Comparison of ENCODE assay signal across 30 cellular contexts in the genomic region with DNA sequence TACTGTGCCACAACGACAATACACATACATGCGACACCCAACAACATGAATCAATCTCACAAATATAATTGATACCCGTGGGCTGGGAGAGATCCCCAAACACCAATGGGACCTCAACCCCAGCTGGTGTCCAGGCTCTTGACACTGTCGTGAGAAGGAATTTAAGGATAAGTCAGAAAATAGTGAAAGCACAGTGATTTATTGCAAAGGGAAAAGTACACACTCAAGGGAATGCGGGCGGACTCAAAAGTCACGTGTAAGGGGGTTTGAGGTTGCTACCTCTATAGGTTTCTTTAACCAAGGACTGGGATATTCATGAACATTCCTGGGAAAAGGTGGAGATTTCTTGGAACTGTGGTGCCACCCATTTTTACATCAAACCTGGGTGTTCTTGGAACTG.
"Had no signal": no experiment of that assay in that cellular context is flagged by ENCODE, and none has a peak within 500 bp of the region (broad histone marks: within the 10 kb centered on the region; RNA-seq: fewer than 3 reads in every experiment).

No MANE protein-coding gene starts in this region.

- H3K4me1 ChIP-seq: adrenal gland, right atrium auricular region had no signal

- H3K27ac Mint-ChIP-seq: activated naive CD4-positive, alpha-beta T cell treated with anti-CD3 and anti-CD28 coated beads, Interleukin-2, amount 50 U/mL, for 72 hours; activated T-cell treated with anti-CD3 and anti-CD28 coated beads, Interleukin-2, amount 50 U/mL, for 72 hours; effector memory CD8-positive, alpha-beta T cell; naive thymus-derived CD4-positive, alpha-beta T cell; stimulated activated effector memory CD8-positive, alpha-beta T cell treated with anti-CD3 and anti-CD28 coated beads, Interleukin-12 subunit alpha, Interleukin-12 subunit beta, amount 100 ng/mL, for 72 hours; T-helper 1 cell treated with Interleukin-12 subunit alpha and Interleukin-12 subunit beta and Interleukin-4 antibody, amounts not matched to agents 30 μg/mL and 1 μg/mL, for 36 hours had no signal

- FAIRE-seq: TTC549 had no signal

- H3K36me3 Mint-ChIP-seq: activated naive CD4-positive, alpha-beta T cell treated with anti-CD3 and anti-CD28 coated beads, Interleukin-2, amount 50 U/mL, for 72 hours; naive thymus-derived CD4-positive, alpha-beta T cell; stimulated activated effector memory CD8-positive, alpha-beta T cell treated with anti-CD3 and anti-CD28 coated beads, Interleukin-12 subunit alpha, Interleukin-12 subunit beta, amount 100 ng/mL, for 72 hours had no signal

- H3K4me2 ChIP-seq: hepatocyte had no signal

- H3K27me3 ChIP-seq: adrenal gland, brain microvascular endothelial cell, gastroesophageal sphincter, hepatocyte, ovary, right atrium auricular region, spleen, upper lobe of right lung had no signal

- H3K27me3 Mint-ChIP-seq: stimulated activated naive CD8-positive, alpha-beta T cell treated with anti-CD3 and anti-CD28 coated beads, Interleukin-15, Interleukin-2, amounts not matched to agents 100 ng/mL and 50 ng/mL, for 24 hours had no signal

- H3K4me3 ChIP-seq: adrenal gland, coronary artery, gastroesophageal sphincter, hepatocyte, ovary, right atrium auricular region, spleen, upper lobe of right lung had no signal

- H2AFZ ChIP-seq: hepatocyte had no signal

- H3K27ac ChIP-seq: adrenal gland, brain microvascular endothelial cell, coronary artery, gastroesophageal sphincter, hepatocyte, ovary, right atrium auricular region, VCaP had no signal

- H3K79me2 ChIP-seq: hepatocyte had no signal

- ATAC-seq: gastroesophageal sphincter, left colon had no signal

- DNase-seq: activated CD4-positive, alpha-beta T cell treated with anti-CD3 and anti-CD28 coated beads for 4 hours; activated CD4-positive, alpha-beta T cell treated with anti-CD3 and anti-CD28 coated beads, Interleukin-2, amount 50 U/mL, for 4 hours; activated naive CD4-positive, alpha-beta T cell; activated T-cell treated with anti-CD3 and anti-CD28 coated beads for 4 hours; adrenal gland; effector memory CD8-positive, alpha-beta T cell; erythroblast; islet precursor cell; left colon; mammary epithelial cell; midbrain; naive thymus-derived CD4-positive, alpha-beta T cell; ovary; spleen; stimulated activated CD4-positive, alpha-beta T cell treated with anti-CD3 and anti-CD28 coated beads, Interleukin-4, amount 100 ng/mL, for 1 hour; SW 1271; T-helper 9 cell; upper lobe of right lung had no signal

- H3K36me3 ChIP-seq: adrenal gland, brain microvascular endothelial cell, gastroesophageal sphincter, ovary, right atrium auricular region, spleen, upper lobe of right lung had no signal

- H3K4me3 Mint-ChIP-seq: effector memory CD8-positive, alpha-beta T cell; stimulated activated effector memory CD8-positive, alpha-beta T cell treated with anti-CD3 and anti-CD28 coated beads, Interleukin-12 subunit alpha, Interleukin-12 subunit beta, amount 100 ng/mL, for 72 hours; stimulated activated naive CD8-positive, alpha-beta T cell treated with anti-CD3 and anti-CD28 coated beads, Interleukin-15, Interleukin-2, amounts not matched to agents 100 ng/mL and 50 ng/mL, for 24 hours; T-helper 1 cell treated with Interleukin-12 subunit alpha and Interleukin-12 subunit beta and Interleukin-4 antibody, amounts not matched to agents 30 μg/mL and 1 μg/mL, for 36 hours had no signal

- H3K9me3 ChIP-seq: adrenal gland, gastroesophageal sphincter, ovary, right atrium auricular region, spleen, upper lobe of right lung had no signal

- H3K9me3 Mint-ChIP-seq: activated naive CD4-positive, alpha-beta T cell treated with anti-CD3 and anti-CD28 coated beads, Interleukin-2, amount 50 U/mL, for 72 hours; activated T-cell treated with anti-CD3 and anti-CD28 coated beads, Interleukin-2, amount 50 U/mL, for 72 hours; effector memory CD8-positive, alpha-beta T cell; naive thymus-derived CD4-positive, alpha-beta T cell; stimulated activated effector memory CD8-positive, alpha-beta T cell treated with anti-CD3 and anti-CD28 coated beads, Interleukin-12 subunit alpha, Interleukin-12 subunit beta, amount 100 ng/mL, for 72 hours; stimulated activated naive CD8-positive, alpha-beta T cell treated with anti-CD3 and anti-CD28 coated beads, Interleukin-15, Interleukin-2, amounts not matched to agents 100 ng/mL and 50 ng/mL, for 24 hours; T-helper 1 cell treated with Interleukin-12 subunit alpha and Interleukin-12 subunit beta and Interleukin-4 antibody, amounts not matched to agents 30 μg/mL and 1 μg/mL, for 36 hours had no signal
